In the genomic region with DNA sequence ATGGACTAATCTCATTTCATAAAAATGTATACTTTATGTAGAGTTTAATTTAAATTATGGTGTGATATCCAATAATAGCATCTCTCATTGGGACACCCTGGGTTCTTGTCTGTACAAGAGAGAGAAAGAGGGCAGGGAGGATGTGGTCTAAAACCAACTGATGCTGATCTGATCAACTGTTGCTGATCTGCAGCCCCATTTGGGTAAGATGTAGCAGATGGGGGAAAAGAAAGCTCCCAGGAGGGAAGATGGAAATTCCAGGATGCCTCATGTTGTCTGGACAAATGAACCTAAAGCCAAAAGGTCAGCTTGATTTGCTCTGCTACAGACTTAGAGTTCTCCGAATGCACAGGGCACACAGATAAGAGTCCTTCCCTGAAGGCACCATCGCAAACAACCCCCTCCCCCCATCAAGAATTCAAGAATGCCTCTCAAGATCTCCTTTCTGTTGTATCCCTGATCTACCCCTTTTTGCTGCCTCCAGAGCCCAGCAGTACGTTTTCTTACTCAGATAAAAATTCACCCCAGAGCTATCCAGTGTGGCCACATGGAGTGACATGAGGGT, we compare ENCODE assay signal across 21 cellular contexts.
DNase-seq lines count a peak whose midpoint lies in the region; ATAC-seq and FAIRE-seq lines count a peak whose summit lies in the region.
"Had no signal": no experiment of that assay in that cellular context is flagged by ENCODE, and none has a peak within 500 bp of the region (broad histone marks: within the 10 kb centered on the region; RNA-seq: fewer than 3 reads in every experiment).

No MANE protein-coding gene starts in this region.

- no peak for FAIRE-seq in RCC 7860 (lab: Jason Lieb, UNC)

- H3K4me3 Mint-ChIP-seq in activated naive CD8-positive, alpha-beta T cell treated with anti-CD3 and anti-CD28 coated beads, Interleukin-2, amount 10 ng/mL, durations not matched to agents 7 days and 5 days: no peak overlapping the region
- no peak overlapping the region for H3K4me3 Mint-ChIP-seq in activated naive CD8-positive, alpha-beta T cell treated with anti-CD3 and anti-CD28 coated beads for 36 hours
- no peak overlapping the region for H3K4me3 Mint-ChIP-seq in stimulated activated naive CD8-positive, alpha-beta T cell treated with anti-CD3 and anti-CD28 coated beads, Interleukin-15, amount 100 ng/mL, for 72 hours
- H3K4me3 Mint-ChIP-seq: activated B cell treated with CpG ODN at 0.5 μM for 24 hours had no signal

- no peak for DNase-seq in activated naive CD8-positive, alpha-beta T cell treated with anti-CD3 and anti-CD28 coated beads, Interleukin-2, amount 10 ng/mL, durations not matched to agents 7 days and 5 days
- no peak for DNase-seq in activated naive CD8-positive, alpha-beta T cell treated with anti-CD3 and anti-CD28 coated beads for 36 hours
- DNase-seq in RCC 7860 (ENCODE audit: low spot score) (peak; percentile 37), glomerular visceral epithelial cell (ENCODE audit: extremely low spot score) (peak; percentile 42)
- DNase-seq in stimulated activated naive CD8-positive, alpha-beta T cell treated with anti-CD3 and anti-CD28 coated beads, Interleukin-15, amount 100 ng/mL, for 72 hours: no peak
- no peak for DNase-seq in stimulated activated CD4-positive, alpha-beta T cell treated with anti-CD3 and anti-CD28 coated beads, Interleukin-15, amount 100 ng/mL, for 24 hours
- DNase-seq: activated B cell treated with CpG ODN at 0.5 μM for 24 hours; activated CD8-positive, alpha-beta memory T cell treated with anti-CD3 and anti-CD28 coated beads for 24 hours; activated naive CD4-positive, alpha-beta T cell treated with anti-CD3 and anti-CD28 coated beads, Interleukin-2, amount 50 U/mL, for 16 hours; activated T-cell treated with anti-CD3 and anti-CD28 coated beads, Interleukin-2, amount 50 U/mL, for 48 hours; aorta; caudate nucleus; MG63; NCI-H1694; NCI-H526 treated with DMSO at 0.1 percent for 48 hours; sigmoid colon; SK-N-SH; T-helper 9 cell; transverse colon had no signal

- peaks cover 15% of the 10 kb centered on the region for H3K27me3 Mint-ChIP-seq in activated naive CD8-positive, alpha-beta T cell treated with anti-CD3 and anti-CD28 coated beads, Interleukin-2, amount 10 ng/mL, durations not matched to agents 7 days and 5 days
- peaks cover 41% of the 10 kb centered on the region for H3K27me3 Mint-ChIP-seq in activated naive CD8-positive, alpha-beta T cell treated with anti-CD3 and anti-CD28 coated beads for 36 hours
- peaks cover 8% of the 10 kb centered on the region for H3K27me3 Mint-ChIP-seq in stimulated activated naive CD8-positive, alpha-beta T cell treated with anti-CD3 and anti-CD28 coated beads, Interleukin-15, amount 100 ng/mL, for 72 hours
- H3K27me3 Mint-ChIP-seq: activated B cell treated with CpG ODN at 0.5 μM for 24 hours had no signal

- ATAC-seq in activated naive CD8-positive, alpha-beta T cell treated with anti-CD3 and anti-CD28 coated beads, Interleukin-2, amount 10 ng/mL, durations not matched to agents 7 days and 5 days (ENCODE audit: low read depth): peak; percentile 87
- ATAC-seq in stimulated activated naive CD8-positive, alpha-beta T cell treated with anti-CD3 and anti-CD28 coated beads, Interleukin-15, amount 100 ng/mL, for 72 hours: peak; percentile 42
- no peak for ATAC-seq in GM19452 (IDR thresholded peaks at IDR 0.05; ENCODE audit: unreplicated experiment)
- no peak for ATAC-seq in HG02884 (IDR thresholded peaks at IDR 0.05; ENCODE audit: unreplicated experiment)

- H3K4me1 Mint-ChIP-seq in activated naive CD8-positive, alpha-beta T cell treated with anti-CD3 and anti-CD28 coated beads, Interleukin-2, amount 10 ng/mL, durations not matched to agents 7 days and 5 days: peaks cover 24% of the 10 kb centered on the region
- peaks cover 19% of the 10 kb centered on the region for H3K4me1 Mint-ChIP-seq in activated naive CD8-positive, alpha-beta T cell treated with anti-CD3 and anti-CD28 coated beads for 36 hours
- peaks cover 43% of the 10 kb centered on the region for H3K4me1 Mint-ChIP-seq in stimulated activated naive CD8-positive, alpha-beta T cell treated with anti-CD3 and anti-CD28 coated beads, Interleukin-15, amount 100 ng/mL, for 72 hours

- peaks cover 8% of the 10 kb centered on the region for H3K9me3 Mint-ChIP-seq in activated naive CD8-positive, alpha-beta T cell treated with anti-CD3 and anti-CD28 coated beads, Interleukin-2, amount 10 ng/mL, durations not matched to agents 7 days and 5 days
- no peaks in the 10 kb centered on the region for H3K9me3 Mint-ChIP-seq in activated naive CD8-positive, alpha-beta T cell treated with anti-CD3 and anti-CD28 coated beads for 36 hours
- peaks cover 0 to 1% of the 10 kb centered on the region in 2 donors for H3K9me3 Mint-ChIP-seq in stimulated activated naive CD8-positive, alpha-beta T cell treated with anti-CD3 and anti-CD28 coated beads, Interleukin-15, amount 100 ng/mL, for 72 hours
- H3K9me3 Mint-ChIP-seq: activated B cell treated with CpG ODN at 0.5 μM for 24 hours had no signal

- H3K27ac Mint-ChIP-seq in activated naive CD8-positive, alpha-beta T cell treated with anti-CD3 and anti-CD28 coated beads, Interleukin-2, amount 10 ng/mL, durations not matched to agents 7 days and 5 days: peak overlapping the region; percentile 71
- H3K27ac Mint-ChIP-seq in activated naive CD8-positive, alpha-beta T cell treated with anti-CD3 and anti-CD28 coated beads for 36 hours: no peak overlapping the region
- H3K27ac Mint-ChIP-seq in stimulated activated naive CD8-positive, alpha-beta T cell treated with anti-CD3 and anti-CD28 coated beads, Interleukin-15, amount 100 ng/mL, for 72 hours: no peak overlapping the region
- H3K27ac Mint-ChIP-seq: activated B cell treated with CpG ODN at 0.5 μM for 24 hours had no signal

- peaks cover 2% of the 10 kb centered on the region for H3K36me3 Mint-ChIP-seq in activated naive CD8-positive, alpha-beta T cell treated with anti-CD3 and anti-CD28 coated beads, Interleukin-2, amount 10 ng/mL, durations not matched to agents 7 days and 5 days
- peaks cover 2% of the 10 kb centered on the region for H3K36me3 Mint-ChIP-seq in activated naive CD8-positive, alpha-beta T cell treated with anti-CD3 and anti-CD28 coated beads for 36 hours

- POLR2A ChIA-PET in activated naive CD8-positive, alpha-beta T cell treated with anti-CD3 and anti-CD28 coated beads, Interleukin-2, amount 10 ng/mL, durations not matched to agents 7 days and 5 days (lab: Charles Lee): no interaction called here

Comparison
In these comparisons a context has a peak if more than half of its experiments do, and no peak if none do; other contexts are left out.
1. ATAC-seq: peak in activated naive CD8-positive, alpha-beta T cell treated with anti-CD3 and anti-CD28 coated beads, Interleukin-2, amount 10 ng/mL, durations not matched to agents 7 days and 5 days (single experiment) and stimulated activated naive CD8-positive, alpha-beta T cell treated with anti-CD3 and anti-CD28 coated beads, Interleukin-15, amount 100 ng/mL, for 72 hours (single experiment); none in GM19452 (single experiment) and HG02884 (single experiment).
2. DNase-seq: peak in RCC 7860 (single experiment) and glomerular visceral epithelial cell (single experiment); none in activated naive CD8-positive, alpha-beta T cell treated with anti-CD3 and anti-CD28 coated beads, Interleukin-2, amount 10 ng/mL, durations not matched to agents 7 days and 5 days (single experiment), activated naive CD8-positive, alpha-beta T cell treated with anti-CD3 and anti-CD28 coated beads for 36 hours (single experiment), stimulated activated naive CD8-positive, alpha-beta T cell treated with anti-CD3 and anti-CD28 coated beads, Interleukin-15, amount 100 ng/mL, for 72 hours (0 of 2) and stimulated activated CD4-positive, alpha-beta T cell treated with anti-CD3 and anti-CD28 coated beads, Interleukin-15, amount 100 ng/mL, for 24 hours (single experiment).